15 cellular contexts compared by ENCODE assay signal in genomic region chr18:11820697-11821096, GRCh38. TPM values are rescaled to one million over a fixed set of nuclear protein-coding genes. Genes with fewer than 3 reads are reported as not detected.
DNase-seq lines count a peak whose midpoint lies in the region; FAIRE-seq and TF ChIP-seq lines count a peak whose summit lies in the region.
"Had no signal": no experiment of that assay in that cellular context is flagged by ENCODE, and none has a peak within 500 bp of the region (broad histone marks: within the 10 kb centered on the region; RNA-seq: fewer than 3 reads in every experiment).

No MANE protein-coding gene starts in this region.

- CTCF ChIA-PET in activated naive CD4-positive, alpha-beta T cell treated with anti-CD3 and anti-CD28 coated beads, Interleukin-2, amount 10 ng/mL, durations not matched to agents 7 days and 5 days (lab: Charles Lee): no interaction called here

- H3K4me1 ChIP-seq in iPS-18a (ENCODE audit: control insufficient read depth, low read depth, low read length): peaks cover 8% of the 10 kb centered on the region
- no peaks in the 10 kb centered on the region for H3K4me1 ChIP-seq in osteoblast (ENCODE audit: insufficient read depth, low read length)

- no peak overlapping the region for H3K4me2 ChIP-seq in osteoblast (ENCODE audit: insufficient read depth, low read length)

- no peak overlapping the region for H3K9ac ChIP-seq in iPS-18a (ENCODE audit: low read length)
- H3K9ac ChIP-seq: GM23248 had no signal

- no peak overlapping the region for H2AFZ ChIP-seq in osteoblast (ENCODE audit: low read length)
- H2AFZ ChIP-seq: GM23248 had no signal

- H3K27me3 ChIP-seq in bronchial epithelial cell (ENCODE audit: control insufficient read depth, insufficient read depth, low read length) (no peaks in the 10 kb centered on the region), iPS-18a (ENCODE audit: control insufficient read depth, insufficient read depth, low read length) (no peaks in the 10 kb centered on the region), osteoblast (ENCODE audit: insufficient read depth, low read length) (peaks cover 4% of the 10 kb centered on the region)

- no peaks in the 10 kb centered on the region for H3K4me1 Mint-ChIP-seq in activated naive CD4-positive, alpha-beta T cell treated with anti-CD3 and anti-CD28 coated beads, Interleukin-2, amount 10 ng/mL, durations not matched to agents 7 days and 5 days
- H3K4me1 Mint-ChIP-seq: CD4-positive, alpha-beta memory T cell had no signal

- DNase-seq in bronchial epithelial cell (ENCODE audit: low read depth) (no peak), osteoblast (ENCODE audit: insufficient read length, low spot score, missing footprints) (peak; percentile 11), cortex of kidney (lab: John Stamatoyannopoulos, UW) (no peak), amniotic stem cell (lab: John Stamatoyannopoulos, UW) (no peak)
- DNase-seq in activated naive CD4-positive, alpha-beta T cell treated with anti-CD3 and anti-CD28 coated beads, Interleukin-2, amount 10 ng/mL, durations not matched to agents 7 days and 5 days: no peak
- DNase-seq: C1 segment of cervical spinal cord; CD4-positive, alpha-beta memory T cell; COR-L47; DMS153; DND-41; GM23248; H9 had no signal

- no peaks in the 10 kb centered on the region for H3K9me3 Mint-ChIP-seq in activated naive CD4-positive, alpha-beta T cell treated with anti-CD3 and anti-CD28 coated beads, Interleukin-2, amount 10 ng/mL, durations not matched to agents 7 days and 5 days

- no peaks in the 10 kb centered on the region for H4K20me1 ChIP-seq in osteoblast (ENCODE audit: insufficient read depth, low read length)

- no peak overlapping the region for H3K4me3 Mint-ChIP-seq in activated naive CD4-positive, alpha-beta T cell treated with anti-CD3 and anti-CD28 coated beads, Interleukin-2, amount 10 ng/mL, durations not matched to agents 7 days and 5 days
- H3K4me3 Mint-ChIP-seq: CD4-positive, alpha-beta memory T cell; H9 had no signal

- H3K27ac ChIP-seq in iPS-18a (ENCODE audit: low read length): peak overlapping the region; percentile 45
- no peak overlapping the region for H3K27ac ChIP-seq in osteoblast (ENCODE audit: low read depth, low read length)
- H3K27ac ChIP-seq: GM23248 had no signal

- H3K36me3 Mint-ChIP-seq in activated naive CD4-positive, alpha-beta T cell treated with anti-CD3 and anti-CD28 coated beads, Interleukin-2, amount 10 ng/mL, durations not matched to agents 7 days and 5 days: no peaks in the 10 kb centered on the region
- H3K36me3 Mint-ChIP-seq: CD4-positive, alpha-beta memory T cell had no signal

- H3K36me3 ChIP-seq in bronchial epithelial cell (ENCODE audit: control insufficient read depth, insufficient read depth, low read length): no peaks in the 10 kb centered on the region
- H3K36me3 ChIP-seq in iPS-18a (ENCODE audit: control insufficient read depth, low read depth, low read length): no peaks in the 10 kb centered on the region
- no peaks in the 10 kb centered on the region for H3K36me3 ChIP-seq in osteoblast (ENCODE audit: insufficient read depth, low read length)

- H3K27me3 Mint-ChIP-seq in activated naive CD4-positive, alpha-beta T cell treated with anti-CD3 and anti-CD28 coated beads, Interleukin-2, amount 10 ng/mL, durations not matched to agents 7 days and 5 days: no peaks in the 10 kb centered on the region

- no peaks in the 10 kb centered on the region for H3K9me3 ChIP-seq in iPS-18a (ENCODE audit: control insufficient read depth, low read depth, low read length)
- H3K9me3 ChIP-seq in osteoblast (ENCODE audit: low read depth, low read length): no peaks in the 10 kb centered on the region

- no peak overlapping the region for H3K27ac Mint-ChIP-seq in activated naive CD4-positive, alpha-beta T cell treated with anti-CD3 and anti-CD28 coated beads, Interleukin-2, amount 10 ng/mL, durations not matched to agents 7 days and 5 days
- H3K27ac Mint-ChIP-seq: CD4-positive, alpha-beta memory T cell had no signal

- FAIRE-seq in bronchial epithelial cell (lab: Jason Lieb, UNC): peak; percentile 32
- FAIRE-seq: G401.6, GM12892 had no signal

- TF ChIP-seq CTCF in bronchial epithelial cell (IDR thresholded peaks at IDR 0.05; ENCODE audit: insufficient read depth, low read length, severe bottlenecking) (no peak), osteoblast (IDR thresholded peaks at IDR 0.05; ENCODE audit: extremely low read depth, low read depth, low read length) (no peak)

- H3K79me2 ChIP-seq in osteoblast (ENCODE audit: insufficient read depth, low read length): no peaks in the 10 kb centered on the region

- H3K4me3 ChIP-seq in bronchial epithelial cell (ENCODE audit: low read depth, low read length) (no peak overlapping the region), iPS-18a (ENCODE audit: low read length) (no peak overlapping the region), osteoblast (ENCODE audit: insufficient read depth, low read length) (no peak overlapping the region)
- H3K4me3 ChIP-seq: GM23248 had no signal

RNA-seq across cellular contexts. Expression of gene CHMP1B, which starts 30.5 kb away (rescaled TPM):
- total RNA-seq in bronchial epithelial cell: 140 and 178 TPM in 2 replicates
- total RNA-seq in osteoblast: 59.8 and 63.7 TPM in 2 replicates
